8 cellular contexts compared by ENCODE assay signal in the genomic region with DNA sequence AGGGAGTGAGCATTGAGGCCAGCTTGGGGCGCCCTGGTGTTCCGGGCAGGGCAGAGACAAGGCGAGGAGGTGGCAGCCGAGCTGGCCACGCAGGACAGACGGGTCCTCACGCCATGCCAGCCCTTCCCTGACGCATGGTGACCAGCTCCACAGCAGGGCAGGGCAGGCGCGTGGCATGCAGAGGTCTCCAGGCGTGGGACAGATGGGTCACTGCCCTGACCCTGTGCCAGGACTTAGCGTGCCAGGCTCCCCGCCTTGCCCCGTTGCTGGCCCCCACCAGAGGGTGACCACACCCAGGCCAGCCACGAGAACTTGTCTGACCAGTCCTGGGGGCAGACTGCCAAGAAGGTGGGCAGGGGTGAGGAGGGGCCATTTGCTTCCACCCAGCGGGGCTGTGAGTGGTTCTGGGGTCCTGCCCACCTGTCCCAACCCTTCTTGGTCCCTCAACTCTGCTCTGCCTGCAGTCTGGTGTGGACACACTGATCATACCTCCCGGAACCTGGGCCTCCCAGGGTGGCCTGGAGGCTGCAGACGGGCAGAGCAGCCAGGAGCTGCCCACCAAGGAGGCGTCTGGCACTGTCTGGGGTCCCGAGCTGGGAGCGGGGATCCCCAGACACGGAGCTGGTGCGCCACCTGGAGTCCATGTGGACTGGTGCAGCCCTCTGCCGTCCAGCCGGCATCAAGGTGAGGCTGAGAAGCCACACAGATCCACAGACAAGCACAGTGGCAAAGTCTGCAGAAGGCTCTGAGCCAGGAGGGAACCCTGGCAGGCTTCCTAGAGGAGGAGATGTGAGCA. TPM values are rescaled to one million over a fixed set of nuclear protein-coding genes. Genes with fewer than 3 reads are reported as not detected.
DNase-seq lines count a peak whose midpoint lies in the region; ATAC-seq and TF ChIP-seq lines count a peak whose summit lies in the region.

TSS of gene RNF224 (plus strand) at position 446 of the 796 bp plus-strand sequence. CDS start 834 bp downstream, outside the sequence.

- CTCF ChIA-PET in CD4-positive, alpha-beta T cell (lab: Charles Lee): interaction anchor here (0.5 to 2.5 kb wide), 15 partner anchors 9 to 198 kb away, joined by 3 to 15 read pairs (median 3); partner anchors contain the start of genes ANAPC2, NPDC1 and SSNA1
- CTCF ChIA-PET in PC-3 (lab: Charles Lee): interaction anchor here (0.6 to 1.1 kb wide), 5 partner anchors 9 to 638 kb away, joined by 3 to 5 read pairs (median 3); partner anchors contain the start of genes ANAPC2 and SSNA1

- TF ChIP-seq EP300 in esophagus muscularis mucosa (IDR thresholded peaks at IDR 0.05): no peak

- TF ChIP-seq POLR2A in esophagus muscularis mucosa (IDR thresholded peaks at IDR 0.05; ENCODE audit: low read depth): no peak

- H3K4me3 ChIP-seq in PC-3 (ENCODE audit: low read length) (peak within 1 kb of the TSS; percentile 59), esophagus muscularis mucosa (no peak within 1 kb of the TSS)

- H3K4me3 Mint-ChIP-seq in CD4-positive, alpha-beta T cell: peak within 1 kb of the TSS; percentile 1
- H3K4me3 Mint-ChIP-seq in nephron progenitor cell: peak within 1 kb of the TSS; percentile 46
- H3K4me3 Mint-ChIP-seq in stimulated activated naive CD8-positive, alpha-beta T cell treated with anti-CD3 and anti-CD28 coated beads, Interleukin-15, Interleukin-2, amounts not matched to agents 100 ng/mL and 50 ng/mL, for 24 hours: no peak within 1 kb of the TSS

- H3K9me2 ChIP-seq in PC-3 (replicated peaks; ENCODE audit: low read length): no peaks in the 10 kb centered on the region

- H3K36me3 ChIP-seq in PC-3 (ENCODE audit: low read depth, low read length) (no peaks in the 10 kb centered on the region), esophagus muscularis mucosa (no peaks in the 10 kb centered on the region)

- H3K27ac Mint-ChIP-seq in CD4-positive, alpha-beta T cell: no peak within 1 kb of the TSS
- H3K27ac Mint-ChIP-seq in nephron progenitor cell: no peak within 1 kb of the TSS
- H3K27ac Mint-ChIP-seq in stimulated activated naive CD8-positive, alpha-beta T cell treated with anti-CD3 and anti-CD28 coated beads, Interleukin-15, Interleukin-2, amounts not matched to agents 100 ng/mL and 50 ng/mL, for 24 hours: peak within 1 kb of the TSS; percentile 70

- peaks cover 2% of the 10 kb centered on the region for H3F3A ChIP-seq in PC-3 (ENCODE audit: low read length, unreplicated experiment)

- no peak within 1 kb of the TSS for H3K27ac ChIP-seq in CD4-positive, alpha-beta T cell (ENCODE audit: low read depth, low read length)
- H3K27ac ChIP-seq in PC-3 (ENCODE audit: low read length) (peak within 1 kb of the TSS; percentile 99), esophagus muscularis mucosa (replicated peaks in 1 of 4) (no peak within 1 kb of the TSS)

- H3K9me3 ChIP-seq in CD4-positive, alpha-beta T cell (ENCODE audit: control insufficient read depth, low read length): no peaks in the 10 kb centered on the region
- H3K9me3 ChIP-seq in PC-3 (ENCODE audit: low read length) (no peaks in the 10 kb centered on the region), esophagus muscularis mucosa (no peaks in the 10 kb centered on the region)

- TF ChIP-seq CTCF in CD4-positive, alpha-beta T cell (IDR thresholded peaks at IDR 0.05): peak; percentile 84
- TF ChIP-seq CTCF in PC-3 (conservative IDR thresholded peaks at IDR 0.05; ENCODE audit: low read depth, low read length) (peak; percentile 84), esophagus muscularis mucosa (IDR thresholded peaks at IDR 0.05) (peak; percentile 74 to 95 (median 86)), nephron progenitor cell (IDR thresholded peaks at IDR 0.05) (peak; percentile 83)

- BruUV-seq in PC-3 (replicated peaks; lab: Mats Ljungman, UMichigan): no TSS peak

- 0 out of 2 replicates have a peak within 1 kb of the TSS, but pooled peaks have one; percentile 42 for H2AFZ ChIP-seq in PC-3 (ENCODE audit: low read length)

- peaks cover 5% of the 10 kb centered on the region for H3K27me3 Mint-ChIP-seq in CD4-positive, alpha-beta T cell
- peaks cover 4% of the 10 kb centered on the region for H3K27me3 Mint-ChIP-seq in nephron progenitor cell (ENCODE audit: low read depth, poor library complexity)
- H3K27me3 Mint-ChIP-seq in stimulated activated naive CD8-positive, alpha-beta T cell treated with anti-CD3 and anti-CD28 coated beads, Interleukin-15, Interleukin-2, amounts not matched to agents 100 ng/mL and 50 ng/mL, for 24 hours: peaks cover 4% of the 10 kb centered on the region

- peak; percentile 24 for ATAC-seq in CD4-positive, alpha-beta T cell (ENCODE audit: poor library complexity)
- ATAC-seq in PC-3: peak; percentile 50

- intact Hi-C loops in CD4-positive, alpha-beta T cell (cut with DNase I, micrococcal nuclease): loop anchor here (1.0 to 5.0 kb wide), 5 partner anchors 105 to 181 kb away; partner anchors contain the start of gene NPDC1 (in 2 of the 2)
- intact Hi-C loops in PC-3 (cut with micrococcal nuclease): loop anchor here (5.0 kb wide), 2 partner anchors 40 to 110 kb away; partner anchors contain the start of genes ANAPC2 and SSNA1
- intact Hi-C loops in esophagus muscularis mucosa (cut with DNase I): loop anchor here (2.0 kb wide), 1 partner anchor 108 kb away; no protein-coding TSS in a partner anchor

- peaks cover 16% of the 10 kb centered on the region for H3K27me3 ChIP-seq in CD4-positive, alpha-beta T cell (ENCODE audit: control insufficient read depth, insufficient read depth, low read length)
- H3K27me3 ChIP-seq in PC-3 (ENCODE audit: low read length): no peaks in the 10 kb centered on the region
- H3K27me3 ChIP-seq in esophagus muscularis mucosa: peaks cover 0 to 58% (median 40%) of the 10 kb centered on the region in 4 donors

- H3K9ac ChIP-seq in PC-3 (ENCODE audit: low read length): peak within 1 kb of the TSS; percentile 83

- H3K4me1 ChIP-seq in PC-3 (ENCODE audit: insufficient read depth, low read length) (peaks cover 40% of the 10 kb centered on the region), esophagus muscularis mucosa (peaks cover 15 to 30% (median 27%) of the 10 kb centered on the region in 4 donors)

- WGBS in esophagus muscularis mucosa: 3% methylated on average over 6 of the region's 25 CpGs

- POLR2A ChIA-PET in CD4-positive, alpha-beta T cell (lab: Charles Lee): interaction anchor here (1.0 to 2.4 kb wide), 5 partner anchors 13 to 141 kb away, joined by 3 to 15 read pairs (median 5); partner anchors contain the start of genes MAN1B1, TPRN and TUBB4B
- POLR2A ChIA-PET in PC-3 (lab: Charles Lee; ENCODE audit: unreplicated experiment): interaction anchor here (0.6 to 1.2 kb wide), 3 partner anchors 10 to 14 kb away, joined by 3 to 4 read pairs (median 4); partner anchors contain the start of gene TUBB4B

- H4K20me1 ChIP-seq in PC-3 (ENCODE audit: low read length): no peaks in the 10 kb centered on the region

- no peaks in the 10 kb centered on the region for H3K9me3 Mint-ChIP-seq in CD4-positive, alpha-beta T cell
- no peaks in the 10 kb centered on the region for H3K9me3 Mint-ChIP-seq in nephron progenitor cell
- no peaks in the 10 kb centered on the region for H3K9me3 Mint-ChIP-seq in stimulated activated naive CD8-positive, alpha-beta T cell treated with anti-CD3 and anti-CD28 coated beads, Interleukin-15, Interleukin-2, amounts not matched to agents 100 ng/mL and 50 ng/mL, for 24 hours

- H3K79me2 ChIP-seq in PC-3 (ENCODE audit: low read length): peaks cover 19% of the 10 kb centered on the region

- H3K36me3 Mint-ChIP-seq in CD4-positive, alpha-beta T cell (ENCODE audit: low read depth): no peaks in the 10 kb centered on the region
- H3K36me3 Mint-ChIP-seq in nephron progenitor cell (ENCODE audit: low read depth): no peaks in the 10 kb centered on the region
- no peaks in the 10 kb centered on the region for H3K36me3 Mint-ChIP-seq in stimulated activated naive CD8-positive, alpha-beta T cell treated with anti-CD3 and anti-CD28 coated beads, Interleukin-15, Interleukin-2, amounts not matched to agents 100 ng/mL and 50 ng/mL, for 24 hours (ENCODE audit: low read depth)

- peak within 1 kb of the TSS; percentile 88 for H3K4me2 ChIP-seq in PC-3 (ENCODE audit: low read length)

- DNase-seq in CD4-positive, alpha-beta T cell: peak; percentile 73 to 85 (median 76)
- DNase-seq in HT1080 (ENCODE audit: low read depth) (peak; percentile 75), PC-3 (peak; percentile 87), esophagus muscularis mucosa (ENCODE audit: extremely low spot score) (no peak), nephron progenitor cell (peak; percentile 89), putamen (ENCODE audit: low spot score) (no peak)
- peak; percentile 87 for DNase-seq in activated T-cell treated with anti-CD3 and anti-CD28 coated beads, Interleukin-2, amount 50 U/mL, for 1 hour

- peaks cover 18% of the 10 kb centered on the region for H3K4me1 Mint-ChIP-seq in CD4-positive, alpha-beta T cell (ENCODE audit: low read depth)
- peaks cover 14% of the 10 kb centered on the region for H3K4me1 Mint-ChIP-seq in nephron progenitor cell
- peaks cover 10% of the 10 kb centered on the region for H3K4me1 Mint-ChIP-seq in stimulated activated naive CD8-positive, alpha-beta T cell treated with anti-CD3 and anti-CD28 coated beads, Interleukin-15, Interleukin-2, amounts not matched to agents 100 ng/mL and 50 ng/mL, for 24 hours (ENCODE audit: low read depth)

RNA-seq across cellular contexts. Expression of gene RNF224, which starts in this region (rescaled TPM):
- total RNA-seq in CD4-positive, alpha-beta T cell: under 1 TPM in 1 of 2 experiments, not detected in 1; 0.14 TPM
- not detected in 2 replicates for total RNA-seq in HT1080 (2014; rRNA removed; shearing (Covaris generic))
- polyA plus RNA-seq in HT1080 (2015; cell fraction: cytosol; rRNA removed): 0.07 TPM in 1 of 2 replicates, not detected in the other
- 0.09 TPM in 1 of 2 replicates, not detected in the other for polyA plus RNA-seq in HT1080 (2015; cell fraction: nucleus; rRNA removed)
- total RNA-seq in PC-3 (2014; rRNA removed): 1.2 and 1.7 TPM in 2 replicates
- total RNA-seq in esophagus muscularis mucosa: not detected

Comparison
In these comparisons a context has a peak if more than half of its experiments do, and no peak if none do; other contexts are left out.
1. Peak in DNase-seq and ATAC-seq in CD4-positive, alpha-beta T cell; RNA of the gene not detected or under 1 TPM.
2. Peak in DNase-seq in HT1080; RNA of the gene not detected or under 1 TPM.
3. DNase-seq: peak in PC-3 (single experiment), activated T-cell treated with anti-CD3 and anti-CD28 coated beads, Interleukin-2, amount 50 U/mL, for 1 hour (single experiment) and nephron progenitor cell (single experiment); none in esophagus muscularis mucosa (single experiment) and putamen (single experiment).
4. Peak in every context shown above with its lines, with median percentiles within 50 percentile points of each other: CTCF ChIP-seq.